ENCODE assay signal across 8 cellular contexts in genomic region chr6:44593539-44593944, GRCh38.
DNase-seq lines count a peak whose midpoint lies in the region; ATAC-seq and TF ChIP-seq lines count a peak whose summit lies in the region.

No MANE protein-coding gene starts in this region.

- no peaks in the 10 kb centered on the region for H3K36me3 ChIP-seq in GM06990 (ENCODE audit: control insufficient read depth, insufficient read depth, low read length)

- H3K27me3 ChIP-seq in GM06990 (replicated peaks; ENCODE audit: control insufficient read depth, insufficient read depth, low read length) = no peaks in the 10 kb centered on the region; the same call in none of the 2 replicates

- no peak for DNase-seq in GM06990 (ENCODE audit: extremely low read depth, insufficient read length)
- DNase-seq in KG1 (lab: John Stamatoyannopoulos, UW) = peak; percentile 48
- DNase-seq in RWPE1 (ENCODE audit: low spot score) = peak; percentile 14
- DNase-seq in activated naive CD4-positive, alpha-beta T cell treated with Interleukin-2 at 50 U/mL for 16 hours = peak; percentile 63
- peak; percentile 82 for DNase-seq in iPS DF 4.7 (ENCODE audit: extremely low read depth, low spot score)
- DNase-seq in stimulated activated CD4-positive, alpha-beta T cell treated with anti-CD3 and anti-CD28 coated beads, Interleukin-4, amount 100 ng/mL, for 1 hour = peak; percentile 58

- H3K27ac ChIP-seq in RWPE1 = no peak overlapping the region

- H3K4me3 ChIP-seq in GM06990 (replicated peaks; ENCODE audit: low read depth, low read length) = no peak overlapping the region

- peak; percentile 61 for TF ChIP-seq CTCF in GM06990 (IDR thresholded peaks at IDR 0.05; ENCODE audit: insufficient read depth, low read length, poor library complexity, severe bottlenecking)
- TF ChIP-seq CTCF in RWPE1 (conservative IDR thresholded peaks at IDR 0.05; ENCODE audit: low read depth) = peak; percentile 47

- CTCF ChIA-PET in RWPE1 (lab: Yijun Ruan, JAX) = interaction anchor here (0.6 to 1.0 kb wide), 2 partner anchors 46 to 118 kb away, joined by 3 read pairs; no protein-coding TSS in a partner anchor

- ATAC-seq in GM18907 (IDR thresholded peaks at IDR 0.05; ENCODE audit: unreplicated experiment) (no peak), GM19452 (IDR thresholded peaks at IDR 0.05; ENCODE audit: unreplicated experiment) (no peak)

- POLR2A ChIA-PET in RWPE1 (lab: Yijun Ruan, JAX; ENCODE audit: low non-redundant PET) = no interaction called here
